Comparison of ENCODE assay signal across 8 cellular contexts in genomic region chr18:24014986-24015896, GRCh38. TPM values are rescaled to one million over a fixed set of nuclear protein-coding genes. Genes with fewer than 3 reads are reported as not detected.
DNase-seq lines count a peak whose midpoint lies in the region; TF ChIP-seq lines count a peak whose summit lies in the region.

No MANE protein-coding gene starts in this region.

- H2AFZ ChIP-seq in neuron (ENCODE audit: low read depth, low read length), result peak overlapping the region; percentile 92

- H3K4me3 Mint-ChIP-seq in activated naive CD4-positive, alpha-beta T cell treated with anti-CD3 and anti-CD28 coated beads, Interleukin-2, amount 50 U/mL, for 24 hours, result peak overlapping the region; percentile 99

- H3K27me3 Mint-ChIP-seq in activated naive CD4-positive, alpha-beta T cell treated with anti-CD3 and anti-CD28 coated beads, Interleukin-2, amount 50 U/mL, for 24 hours, result no peaks in the 10 kb centered on the region

- no peaks in the 10 kb centered on the region for H3K9me3 ChIP-seq in HEK293 (ENCODE audit: control insufficient read depth, insufficient read depth, low read depth, low read length)
- H3K9me3 ChIP-seq in neuron (ENCODE audit: low read length), result no peaks in the 10 kb centered on the region
- H3K9me3 ChIP-seq in uterus, result no peaks in the 10 kb centered on the region

- CTCF ChIA-PET in HEK293 (lab: Yijun Ruan, JAX), result interaction anchor here (1.4 to 2.3 kb wide), 2 partner anchors 97 to 103 kb away, joined by 3 to 6 read pairs; no protein-coding TSS in a partner anchor

- in situ Hi-C loops in GM13977 (cut with MboI; ENCODE audit: low pct_unique_long_range_greater_than_20kb, low sequenced_read_pairs, unreplicated experiment), result no loop called here

- peak in 1 of 2 donors; percentile 49 for TF ChIP-seq POLR2A in uterus (IDR thresholded peaks at IDR 0.05)

- H3K36me3 Mint-ChIP-seq in activated naive CD4-positive, alpha-beta T cell treated with anti-CD3 and anti-CD28 coated beads, Interleukin-2, amount 50 U/mL, for 24 hours, result peaks cover 4% of the 10 kb centered on the region

- intact Hi-C loops in uterus (cut with DNase I; ENCODE audit: low total_unique reads), result no loop called here

- H3K9me3 Mint-ChIP-seq in activated naive CD4-positive, alpha-beta T cell treated with anti-CD3 and anti-CD28 coated beads, Interleukin-2, amount 50 U/mL, for 24 hours, result no peaks in the 10 kb centered on the region

- H3K4me3 ChIP-seq in AG10803 (ENCODE audit: low read length), result peak overlapping the region; percentile 81
- H3K4me3 ChIP-seq in HEK293 (ENCODE audit: low read depth, low read length), result peak overlapping the region; percentile 58
- H3K4me3 ChIP-seq in neuron (ENCODE audit: low read length), result peak overlapping the region; percentile 92
- H3K4me3 ChIP-seq in uterus, result peak overlapping the region; percentile 74 to 91

- H3K27ac ChIP-seq in HEK293 (ENCODE audit: extremely low read depth, low read depth, low read length), result peak overlapping the region; percentile 86
- H3K27ac ChIP-seq in uterus, result peak overlapping the region; percentile 92 to 99

- peaks cover 17% of the 10 kb centered on the region for H3K27me3 ChIP-seq in neuron (ENCODE audit: insufficient read depth, low read length)
- H3K27me3 ChIP-seq in uterus, result no peaks in the 10 kb centered on the region

- H3K4me1 Mint-ChIP-seq in activated naive CD4-positive, alpha-beta T cell treated with anti-CD3 and anti-CD28 coated beads, Interleukin-2, amount 50 U/mL, for 24 hours, result peaks cover 78% of the 10 kb centered on the region

- POLR2A ChIA-PET in HEK293 (lab: Yijun Ruan, JAX), result interaction anchor here (0.6 to 1.3 kb wide), 2 partner anchors 49 to 124 kb away, joined by 3 to 6 read pairs; partner anchors contain the start of gene CABYR

- H3K27ac Mint-ChIP-seq in activated naive CD4-positive, alpha-beta T cell treated with anti-CD3 and anti-CD28 coated beads, Interleukin-2, amount 50 U/mL, for 24 hours, result peak overlapping the region; percentile 96

- H3K36me3 ChIP-seq in HEK293 (ENCODE audit: control insufficient read depth in 2 of 2, insufficient read depth in 1 of 2, low read length in 2 of 2) (no peaks in the 10 kb centered on the region), neuron (ENCODE audit: insufficient read depth, low read length) (no peaks in the 10 kb centered on the region), uterus (no peaks in the 10 kb centered on the region)

- TF ChIP-seq CTCF in AG10803 (conservative IDR thresholded peaks at IDR 0.05; ENCODE audit: low read length) (no peak), HEK293 (tag by site-specific recombination; IDR thresholded peaks at IDR 0.05) (peak; percentile 34; the same call in 1 of the 2 replicates), uterus (IDR thresholded peaks at IDR 0.05) (peak in 1 of 4 experiments; percentile 4), GM13977 (IDR thresholded peaks at IDR 0.05; ENCODE audit: extremely low read depth, insufficient read depth, missing control alignments) (no peak)

- peaks cover 4% of the 10 kb centered on the region for H3K4me1 ChIP-seq in HEK293 (ENCODE audit: control insufficient read depth, insufficient read depth, low read length)
- H3K4me1 ChIP-seq in neuron (ENCODE audit: insufficient read depth, low read length), result peaks cover 10% of the 10 kb centered on the region
- peaks cover 0 to 10% of the 10 kb centered on the region in 2 donors for H3K4me1 ChIP-seq in uterus

- DNase-seq in AG10803 (ENCODE audit: low read depth) (peak; percentile 95), RKO (ENCODE audit: low spot score) (peak; percentile 54), germinal center (ENCODE audit: low spot score) (peak; percentile 47), uterus (peak; percentile 59), GM13977 (ENCODE audit: low spot score) (no peak)

TF ChIP-seq in HEK293, 187 proteins besides CTCF, POLR2A, EP300 and RAD21 (continues in another document):
- no peak for TF ChIP-seq KLF16 (tag by site-specific recombination; IDR thresholded peaks at IDR 0.05)
- TF ChIP-seq ZNF324 (tag by site-specific recombination; IDR thresholded peaks at IDR 0.05), result no peak
- TF ChIP-seq ZNF501 (tag by site-specific recombination; IDR thresholded peaks at IDR 0.05), result peak; percentile 79
- TF ChIP-seq ZNF335 (tag by site-specific recombination; conservative IDR thresholded peaks at IDR 0.05), result peak; percentile 89
- TF ChIP-seq ZBTB8A (tag by site-specific recombination; IDR thresholded peaks at IDR 0.05), result peak; percentile 61
- 0 out of 2 replicates have a peak, but pooled peaks have one; percentile 52 for TF ChIP-seq BCL11B (tag by site-specific recombination; IDR thresholded peaks at IDR 0.05; ENCODE audit: low read depth)
- peak; percentile 85 for TF ChIP-seq PRDM10 (tag by site-specific recombination; IDR thresholded peaks at IDR 0.05)
- peak; percentile 47; the same call in 1 of the 2 replicates for TF ChIP-seq ZBTB10 (tag by site-specific recombination; IDR thresholded peaks at IDR 0.05)
- TF ChIP-seq KLF7 (tag by site-specific recombination; IDR thresholded peaks at IDR 0.05; ENCODE audit: borderline replicate concordance), result no peak
- no peak for TF ChIP-seq ZNF184 (tag by site-specific recombination; IDR thresholded peaks at IDR 0.05)
- TF ChIP-seq ZNF600 (tag by site-specific recombination; IDR thresholded peaks at IDR 0.05), result peak; percentile 66; the same call in 1 of the 2 replicates
- TF ChIP-seq ZNF114 (tag by site-specific recombination; IDR thresholded peaks at IDR 0.05), result no peak
- TF ChIP-seq ZBTB20 (tag by site-specific recombination; IDR thresholded peaks at IDR 0.05), result peak; percentile 78
- TF ChIP-seq KLF17 (tag by site-specific recombination; IDR thresholded peaks at IDR 0.05), result 0 out of 2 replicates have a peak, but pooled peaks have one; percentile 33
- TF ChIP-seq ZSCAN5A (tag by site-specific recombination; IDR thresholded peaks at IDR 0.05), result no peak

RNA-seq across cellular contexts. Expression of gene TTC39C, which starts 0.7 kb away (rescaled TPM):
- total RNA-seq in uterus, result 10 to 100 TPM; 25.6 to 50.6 (median 33.5) TPM
